11 cellular contexts compared by ENCODE assay signal in the genomic region with DNA sequence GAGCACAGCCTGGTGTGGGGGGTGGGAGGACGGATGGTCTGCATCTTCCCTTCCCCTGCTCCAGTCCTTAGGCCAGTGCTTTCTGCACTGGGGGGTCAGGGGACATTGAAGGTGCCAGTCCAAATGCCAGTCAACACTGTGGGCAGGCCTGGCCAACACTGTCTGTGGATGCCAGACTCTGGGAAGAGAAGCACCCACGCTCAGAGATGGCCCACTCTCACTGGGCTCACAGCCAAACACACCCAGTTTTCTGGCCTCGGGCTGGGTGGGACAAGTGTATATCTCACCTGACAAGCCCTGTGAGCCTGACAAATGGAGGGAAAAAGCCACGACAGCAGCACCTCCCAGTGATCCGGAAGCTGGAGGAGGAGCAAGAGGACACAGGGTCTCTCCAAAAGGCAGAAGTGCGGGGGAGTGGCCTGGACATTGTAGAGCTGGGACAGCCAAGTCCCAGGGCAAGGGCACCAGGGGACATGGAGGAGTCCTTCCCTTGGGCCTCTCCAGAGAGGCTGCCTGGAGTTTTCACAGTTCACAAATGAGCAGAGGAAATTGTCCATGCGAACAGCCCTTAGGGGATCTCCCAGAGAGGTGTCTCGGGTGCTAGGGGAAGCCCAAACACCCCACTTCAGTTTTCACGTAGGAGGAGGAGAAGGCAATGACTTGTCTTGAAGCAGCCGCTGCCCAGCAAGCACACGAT.
DNase-seq lines count a peak whose midpoint lies in the region; ATAC-seq, FAIRE-seq and TF ChIP-seq lines count a peak whose summit lies in the region.
"Had no signal": no experiment of that assay in that cellular context is flagged by ENCODE, and none has a peak within 500 bp of the region (broad histone marks: within the 10 kb centered on the region; RNA-seq: fewer than 3 reads in every experiment).

No MANE protein-coding gene starts in this region.

- H3K79me2 ChIP-seq in HepG2 (ENCODE audit: insufficient read depth, low read length) = no peaks in the 10 kb centered on the region

- no peak for TF ChIP-seq CTCF in HepG2 (CRISPR knock-in tag; IDR thresholded peaks at IDR 0.05)
- no peak for TF ChIP-seq CTCF in right lobe of liver (IDR thresholded peaks at IDR 0.05)
- TF ChIP-seq CTCF in RWPE2 (IDR thresholded peaks at IDR 0.05; ENCODE audit: poor library complexity, severe bottlenecking) = no peak

- POLR2A ChIA-PET in HepG2 (lab: Yijun Ruan, JAX) = no interaction called here

- TF ChIP-seq RAD21 in HepG2 (CRISPR knock-in tag; IDR thresholded peaks at IDR 0.05) = no peak

- H3K4me2 ChIP-seq in HepG2 (ENCODE audit: low read depth, low read length) = peak overlapping the region; percentile 6

- no peak overlapping the region for H2AFZ ChIP-seq in HepG2 (ENCODE audit: low read length)

- H3K36me3 ChIP-seq in HepG2 (replicated peaks in 1 of 2; ENCODE audit: control insufficient read depth in 1 of 2, insufficient read depth in 2 of 2, low read length in 2 of 2) (no peaks in the 10 kb centered on the region), right lobe of liver (no peaks in the 10 kb centered on the region), RWPE2 (ENCODE audit: low read depth) (no peaks in the 10 kb centered on the region), urinary bladder (ENCODE audit: insufficient read depth) (no peaks in the 10 kb centered on the region)
- H3K36me3 ChIP-seq: BE2C had no signal

- CTCF ChIA-PET in HepG2 (lab: Yijun Ruan, JAX; ENCODE audit: low intra/inter-chr PET ratio, low total read pairs) = no interaction called here

- H3K9me3 ChIP-seq in HepG2 (ENCODE audit: low read length) (no peaks in the 10 kb centered on the region), right lobe of liver (no peaks in the 10 kb centered on the region), RWPE2 (ENCODE audit: severe bottlenecking) (no peaks in the 10 kb centered on the region)
- H3K9me3 ChIP-seq: BE2C had no signal

- ATAC-seq in HepG2 (peak; percentile 23; the same call in 2 of the 3 replicates), right lobe of liver (no peak), HG02763 (IDR thresholded peaks at IDR 0.05; ENCODE audit: unreplicated experiment) (peak; percentile 79), RWPE2 (ENCODE audit: low read depth) (no peak), GM19324 (IDR thresholded peaks at IDR 0.05; ENCODE audit: low FRiP score, unreplicated experiment) (no peak)
- ATAC-seq: left cardiac atrium had no signal

- no peak overlapping the region for H3K27ac ChIP-seq in HepG2 (ENCODE audit: extremely low read length, insufficient read depth, low read length)
- H3K27ac ChIP-seq in right lobe of liver = no peak overlapping the region
- H3K27ac ChIP-seq in RWPE2 (ENCODE audit: poor library complexity, severe bottlenecking) = no peak overlapping the region
- H3K27ac ChIP-seq in urinary bladder (ENCODE audit: low read depth) = peak overlapping the region; percentile 70

- DNase-seq in HepG2 (ENCODE audit: low spot score) = no peak
- no peak for DNase-seq in right lobe of liver
- peak; percentile 49 for DNase-seq in RWPE2 (ENCODE audit: low spot score)
- no peak for DNase-seq in activated gamma-delta T cell (lab: John Stamatoyannopoulos, UW)
- no peak for DNase-seq in stimulated activated CD8-positive, alpha-beta memory T cell treated with anti-CD3 and anti-CD28 coated beads, Interleukin-4, amount 100 ng/mL, for 48 hours
- DNase-seq: BE2C; effector CD8-positive, alpha-beta T cell; left cardiac atrium had no signal

- H3K27me3 ChIP-seq in HepG2 (ENCODE audit: control insufficient read depth in 1 of 2, insufficient read depth in 2 of 2, low read length in 2 of 2) (peaks cover 3 to 37% of the 10 kb centered on the region in 2 experiments; a peak in 4 of 5 replicates), right lobe of liver (no peaks in the 10 kb centered on the region), RWPE2 (ENCODE audit: insufficient read depth, poor library complexity, severe bottlenecking) (no peaks in the 10 kb centered on the region)
- H3K27me3 ChIP-seq: BE2C had no signal

- H4K20me1 ChIP-seq in HepG2 (ENCODE audit: insufficient read depth, low read length) = no peaks in the 10 kb centered on the region

- no peak for FAIRE-seq in HepG2 (lab: Jason Lieb, UNC)

- H3K9ac ChIP-seq in HepG2 (ENCODE audit: insufficient read depth, low read depth, low read length) = no peak overlapping the region

- peaks cover 42% of the 10 kb centered on the region for H3K4me1 ChIP-seq in HepG2 (ENCODE audit: insufficient read depth, low read length)
- peaks cover 0 to 8% (median 4%) of the 10 kb centered on the region in 4 donors for H3K4me1 ChIP-seq in right lobe of liver
- peaks cover 28% of the 10 kb centered on the region for H3K4me1 ChIP-seq in RWPE2 (ENCODE audit: insufficient read depth, poor library complexity, severe bottlenecking)
- H3K4me1 ChIP-seq in urinary bladder (ENCODE audit: insufficient read depth) = no peaks in the 10 kb centered on the region

- H3K4me3 ChIP-seq in HepG2 (replicated peaks in 1 of 3; ENCODE audit: insufficient read depth in 1 of 3, low read depth in 2 of 3, low read length in 3 of 3) (no peak overlapping the region; a peak in 1 of 6 replicates), right lobe of liver (no peak overlapping the region), RWPE2 (ENCODE audit: severe bottlenecking) (no peak overlapping the region), urinary bladder (ENCODE audit: low read depth, low read length) (no peak overlapping the region)

- WGBS in HepG2 (ENCODE audit: low lambda C conversion rate) = 13% methylated on average over 10 of the region's 11 CpGs
- 47% methylated on average over 2 of the region's 11 CpGs for WGBS in right lobe of liver (ENCODE audit: insufficient coverage, low coverage, low lambda C conversion rate, missing lambda C conversion rate)
- 63% methylated on average over 11 of the region's 11 CpGs for WGBS in urinary bladder

- TF ChIP-seq POLR2A in HepG2 (IDR thresholded peaks at IDR 0.05; ENCODE audit: insufficient read depth in 1 of 2, low read depth in 2 of 2, low read length in 2 of 2) = no peak
- no peak for TF ChIP-seq POLR2A in right lobe of liver (IDR thresholded peaks at IDR 0.05)

- intact Hi-C loops in HepG2 (cut with micrococcal nuclease; ENCODE audit: unreplicated experiment) (no loop called here), right lobe of liver (cut with DNase I) (loop anchor here in 1 of 2 donors (5.0 kb wide), 1 partner anchor 37 kb away; no protein-coding TSS in a partner anchor)

- no peak for TF ChIP-seq EP300 in HepG2 (IDR thresholded peaks at IDR 0.05; ENCODE audit: low read depth in 2 of 2, low read length in 2 of 2)
- TF ChIP-seq EP300 in HepG2 (CRISPR knock-in tag; IDR thresholded peaks at IDR 0.05; ENCODE audit: borderline replicate concordance) = no peak

- BruUV-seq in HepG2 (replicated peaks; lab: Mats Ljungman, UMichigan) = no TSS peak

- in situ Hi-C loops in HepG2 (cut with HindIII; ENCODE audit: extremely low pct_ligation_motif_present, low pct_unique_long_range_greater_than_20kb) = no loop called here

TF ChIP-seq in HepG2, 621 proteins besides CTCF, POLR2A, EP300 and RAD21 (continues in another document):
- TF ChIP-seq ZNF263 (CRISPR knock-in tag; IDR thresholded peaks at IDR 0.05) (peak; percentile 79; the same call in 1 of the 2 replicates), ZNF160 (CRISPR knock-in tag; IDR thresholded peaks at IDR 0.05) (no peak), ZNF780A (CRISPR knock-in tag; IDR thresholded peaks at IDR 0.05) (no peak), ZNF124 (CRISPR knock-in tag; IDR thresholded peaks at IDR 0.05) (no peak), SYNCRIP (IDR thresholded peaks at IDR 0.05; ENCODE audit: insufficient read depth, low read depth, low read length) (no peak), ZNF687 (CRISPR knock-in tag; IDR thresholded peaks at IDR 0.05) (peak; percentile 42), FOXC1 (CRISPR knock-in tag; IDR thresholded peaks at IDR 0.05; ENCODE audit: borderline replicate concordance) (0 out of 2 replicates have a peak, but pooled peaks have one; percentile 20), JUND (CRISPR knock-in tag; IDR thresholded peaks at IDR 0.05) (no peak), ZNF33A (CRISPR knock-in tag; IDR thresholded peaks at IDR 0.05; ENCODE audit: borderline replicate concordance) (no peak), ZNF720 (CRISPR knock-in tag; IDR thresholded peaks at IDR 0.05) (no peak), SALL1 (CRISPR knock-in tag; IDR thresholded peaks at IDR 0.05) (peak; percentile 39; the same call in 1 of the 2 replicates)

Comparison
In these comparisons a context has a peak if more than half of its experiments do, and no peak if none do; other contexts are left out.
1. ATAC-seq: peak in HepG2 (single experiment) and HG02763 (single experiment); none in right lobe of liver (0 of 4), RWPE2 (single experiment) and GM19324 (single experiment).